Comparison of ENCODE assay signal across 19 cellular contexts in genomic region chr15:41148065-41148464, GRCh38. TPM values are rescaled to one million over a fixed set of nuclear protein-coding genes. Genes with fewer than 3 reads are reported as not detected.
A peak's percentile ranks its signal among the peaks of the same experiment; 100 is the strongest.
DNase-seq lines count a peak whose midpoint lies in the region; ATAC-seq, FAIRE-seq and TF ChIP-seq lines count a peak whose summit lies in the region.
"Had no signal": no experiment of that assay in that cellular context is flagged by ENCODE, and none has a peak within 500 bp of the region (broad histone marks: within the 10 kb centered on the region; RNA-seq: fewer than 3 reads in every experiment).

No MANE protein-coding gene starts in this region.

- no peaks in the 10 kb centered on the region for H3K9me3 ChIP-seq in SK-N-SH
- no peaks in the 10 kb centered on the region for H3K9me3 ChIP-seq in IMR-90 (ENCODE audit: control insufficient read depth, insufficient read depth, low read length)
- H3K9me3 ChIP-seq in K562 (replicated peaks; ENCODE audit: control insufficient read depth, insufficient read depth, low read depth, low read length), result no peaks in the 10 kb centered on the region
- H3K9me3 ChIP-seq: Caco-2 had no signal

- POLR2A ChIA-PET in SK-N-SH (lab: Yijun Ruan, JAX), result no interaction called here
- POLR2A ChIA-PET in IMR-90 (lab: Charles Lee; ENCODE audit: unreplicated experiment), result no interaction called here
- POLR2A ChIA-PET in K562 (lab: Yijun Ruan, JAX), result no interaction called here

- dilution Hi-C loops in IMR-90 (cut with HindIII; ENCODE audit: low sequenced_read_pairs, unreplicated experiment), result no loop called here

- no peak for FAIRE-seq in K562 (lab: Jason Lieb, UNC)
- FAIRE-seq: D721Med, GM12891, GM19239 had no signal

- TF ChIP-seq POLR2A in IMR-90 (IDR thresholded peaks at IDR 0.05; ENCODE audit: low read depth, low read length) (no peak), K562 (conservative IDR thresholded peaks at IDR 0.05) (no peak)

- H3K4ac ChIP-seq in IMR-90 (ENCODE audit: low read depth, low read length), result no peak overlapping the region

- TF ChIP-seq EP300 in SK-N-SH (IDR thresholded peaks at IDR 0.05; ENCODE audit: borderline replicate concordance in 1 of 2, low read depth in 1 of 2, low read length in 1 of 2) (no peak), K562 (IDR thresholded peaks at IDR 0.05; ENCODE audit: low read length) (no peak)

- H3K18ac ChIP-seq in IMR-90 (ENCODE audit: low read depth, low read length), result no peak overlapping the region

- no peak overlapping the region for H4K91ac ChIP-seq in IMR-90 (ENCODE audit: insufficient read depth, low read depth, low read length)

- H3K27me3 ChIP-seq in SK-N-SH (ENCODE audit: insufficient read depth), result no peaks in the 10 kb centered on the region
- no peaks in the 10 kb centered on the region for H3K27me3 ChIP-seq in IMR-90 (ENCODE audit: control insufficient read depth, insufficient read depth, low read length)
- H3K27me3 ChIP-seq in K562 (ENCODE audit: control insufficient read depth in 2 of 2, insufficient read depth in 2 of 2, low read length in 2 of 2), result no peaks in the 10 kb centered on the region
- H3K27me3 ChIP-seq: BLaER1 treated with 17β-estradiol and CSF1 and Interleukin-3, amounts not matched to agents 10 nM and 100 nM had no signal

- WGBS in SK-N-SH (ENCODE audit: low lambda C conversion rate), result 76% methylated on average over 2 of the region's 2 CpGs
- 86% methylated on average over 1 of the region's 2 CpGs; no CpG with 5 or more reads in 1 of the 2 experiments for WGBS in IMR-90 (ENCODE audit: extremely low coverage in 2 of 2, insufficient read length in 1 of 2), 2 experiments
- WGBS in K562 (ENCODE audit: insufficient coverage, low coverage, missing lambda C conversion rate), result 53% methylated on average over 2 of the region's 2 CpGs

- TF ChIP-seq CTCF in SK-N-SH (IDR thresholded peaks at IDR 0.05), result no peak
- TF ChIP-seq CTCF in IMR-90 (conservative IDR thresholded peaks at IDR 0.05; ENCODE audit: low read depth, low read length), result no peak
- TF ChIP-seq CTCF in K562 (IDR thresholded peaks at IDR 0.05 in 2 of 3, conservative IDR thresholded peaks at IDR 0.05 in 1 of 3; ENCODE audit: insufficient read depth in 2 of 3, low read depth in 1 of 3, low read length in 3 of 3), result no peak

- no peak overlapping the region for H4K8ac ChIP-seq in IMR-90 (ENCODE audit: low read depth in 2 of 2, low read length in 2 of 2)

- H3K9me2 ChIP-seq in SK-N-SH, result no peaks in the 10 kb centered on the region

- H3K4me1 ChIP-seq in SK-N-SH (ENCODE audit: control insufficient read depth in 1 of 2, insufficient read depth in 2 of 2, low read depth in 1 of 2, low read length in 1 of 2) (peaks cover 0 to 6% of the 10 kb centered on the region in 2 experiments; a peak in 1 of 4 replicates), IMR-90 (ENCODE audit: control insufficient read depth, insufficient read depth, low read length) (no peaks in the 10 kb centered on the region), K562 (replicated peaks in 1 of 2; ENCODE audit: control insufficient read depth in 2 of 2, insufficient read depth in 2 of 2, low read length in 2 of 2) (no peaks in the 10 kb centered on the region)
- H3K4me1 ChIP-seq: Caco-2 had no signal

- intact Hi-C loops in IMR-90 (cut with micrococcal nuclease) (no loop called here), K562 (cut with micrococcal nuclease) (no loop called here)

- no peak overlapping the region for H2BK5ac ChIP-seq in IMR-90 (ENCODE audit: low read depth, low read length, poor library complexity, severe bottlenecking)

- H3K9ac ChIP-seq in SK-N-SH (no peak overlapping the region), IMR-90 (ENCODE audit: low read depth, low read length) (no peak overlapping the region), K562 (ENCODE audit: insufficient read depth in 1 of 2, low read depth in 2 of 2, low read length in 2 of 2) (no peak overlapping the region)
- H3K9ac ChIP-seq: BLaER1 treated with 17β-estradiol and CSF1 and Interleukin-3, amounts not matched to agents 10 nM and 100 nM had no signal

- no peak overlapping the region for H4K5ac ChIP-seq in IMR-90 (ENCODE audit: low read depth, low read length)

- ATAC-seq in SK-N-SH treated with all-trans-retinoic acid at 6 μM for 48 hours (no peak), IMR-90 (ENCODE audit: low read depth) (no peak), K562 (no peak), HG02884 (IDR thresholded peaks at IDR 0.05; ENCODE audit: unreplicated experiment) (no peak)
- ATAC-seq: CD8-positive, alpha-beta T cell had no signal

- no peak for TF ChIP-seq RAD21 in SK-N-SH (IDR thresholded peaks at IDR 0.05; ENCODE audit: low read length)
- no peak for TF ChIP-seq RAD21 in IMR-90 (IDR thresholded peaks at IDR 0.05; ENCODE audit: low read length)
- TF ChIP-seq RAD21 in K562 (CRISPR knock-in tag; conservative IDR thresholded peaks at IDR 0.05 in 1 of 2, IDR thresholded peaks at IDR 0.05 in 1 of 2), result no peak

- BruUV-seq in IMR-90 (replicated peaks; lab: Mats Ljungman, UMichigan), result no TSS peak
- no TSS peak for BruUV-seq in K562 (replicated peaks; lab: Mats Ljungman, UMichigan)

- H3K79me2 ChIP-seq in SK-N-SH (ENCODE audit: insufficient read depth) (no peaks in the 10 kb centered on the region), K562 (ENCODE audit: control insufficient read depth, insufficient read depth, low read length) (no peaks in the 10 kb centered on the region)

- DNase-seq in SK-N-SH (no peak), IMR-90 (no peak), K562 (ENCODE audit: extremely low read depth in 1 of 4, low spot score in 3 of 4) (no peak), globus pallidus (ENCODE audit: low spot score) (no peak)
- DNase-seq: 8988T; AML-193; Caco-2; Calu3; CD4-positive, alpha-beta T cell; CD8-positive, alpha-beta T cell; DMS79 treated with DMSO at 0.1 percent for 48 hours; GF-D8 had no signal

- no peak overlapping the region for H3K23ac ChIP-seq in IMR-90 (ENCODE audit: low read depth, low read length)

- H3K36me3 ChIP-seq in SK-N-SH (replicated peaks in 1 of 2; ENCODE audit: control insufficient read depth in 1 of 2, insufficient read depth in 2 of 2, low read length in 1 of 2) (no peaks in the 10 kb centered on the region), IMR-90 (ENCODE audit: control insufficient read depth, insufficient read depth, low read length) (no peaks in the 10 kb centered on the region), K562 (ENCODE audit: control insufficient read depth, insufficient read depth, low read length) (no peaks in the 10 kb centered on the region)
- H3K36me3 ChIP-seq: BLaER1 treated with 17β-estradiol and CSF1 and Interleukin-3, amounts not matched to agents 10 nM and 100 nM had no signal

- H2BK20ac ChIP-seq in IMR-90 (ENCODE audit: low read depth, low read length), result peak overlapping the region; percentile 24; the same call in 1 of the 2 replicates

- in situ Hi-C loops in IMR-90 (cut with MboI; ENCODE audit: low sequenced_read_pairs), result no loop called here
- in situ Hi-C loops in K562 (cut with MboI), result no loop called here

- H2AK5ac ChIP-seq in IMR-90 (ENCODE audit: low read depth, low read length), result no peak overlapping the region

- peak overlapping the region; percentile 70; the same call in 1 of the 2 replicates for H2AFZ ChIP-seq in SK-N-SH (ENCODE audit: low read depth)
- no peak overlapping the region for H2AFZ ChIP-seq in IMR-90 (replicated peaks; ENCODE audit: low read length, poor library complexity)
- H2AFZ ChIP-seq in K562 (ENCODE audit: low read depth, low read length), result no peak overlapping the region

- no peak overlapping the region for H3K56ac ChIP-seq in IMR-90 (ENCODE audit: extremely low read depth, insufficient read depth, low read length)

- H3K14ac ChIP-seq in IMR-90 (replicated peaks; ENCODE audit: low read depth, low read length), result no peak overlapping the region

- H3K4me2 ChIP-seq in SK-N-SH (no peak overlapping the region), IMR-90 (ENCODE audit: low read depth, low read length) (no peak overlapping the region), K562 (ENCODE audit: insufficient read depth, low read length) (no peak overlapping the region)
- H3K4me2 ChIP-seq: BLaER1 treated with 17β-estradiol and CSF1 and Interleukin-3, amounts not matched to agents 10 nM and 100 nM had no signal

- peaks cover 5% of the 10 kb centered on the region for H3F3A ChIP-seq in SK-N-SH (replicated peaks; ENCODE audit: insufficient read depth)

- H3K79me1 ChIP-seq in IMR-90 (ENCODE audit: low read depth in 1 of 2, low read length in 2 of 2), result no peaks in the 10 kb centered on the region

- peak overlapping the region; percentile 32; the same call in 1 of the 2 replicates for H2BK120ac ChIP-seq in IMR-90 (ENCODE audit: low read depth, low read length)

- CTCF ChIA-PET in SK-N-SH (lab: Yijun Ruan, JAX) (no interaction called here), IMR-90 (lab: Yijun Ruan, JAX) (no interaction called here), K562 (lab: Yijun Ruan, JAX; ENCODE audit: low intra/inter-chr PET ratio) (no interaction called here)

- H2AK9ac ChIP-seq in IMR-90 (replicated peaks; ENCODE audit: low read depth, low read length, poor library complexity), result no peak overlapping the region

- H4K20me1 ChIP-seq in SK-N-SH (ENCODE audit: insufficient read depth) (no peaks in the 10 kb centered on the region), IMR-90 (ENCODE audit: insufficient read depth, low read length) (no peaks in the 10 kb centered on the region), K562 (replicated peaks; ENCODE audit: control insufficient read depth, insufficient read depth, low read length) (no peaks in the 10 kb centered on the region)
- H4K20me1 ChIP-seq: BLaER1 treated with 17β-estradiol and CSF1 and Interleukin-3, amounts not matched to agents 10 nM and 100 nM had no signal

- H3K9me1 ChIP-seq in IMR-90 (ENCODE audit: insufficient read depth, low read length) (peaks cover 5% of the 10 kb centered on the region; the same call in 1 of the 2 replicates), K562 (ENCODE audit: control insufficient read depth, insufficient read depth, low read length) (no peaks in the 10 kb centered on the region)

- no peak overlapping the region for H3K27ac ChIP-seq in SK-N-SH (ENCODE audit: low read depth in 2 of 2, low read length in 1 of 2)
- H3K27ac ChIP-seq in IMR-90 (ENCODE audit: insufficient read depth, low read length), result no peak overlapping the region
- no peak overlapping the region for H3K27ac ChIP-seq in K562 (ENCODE audit: extremely low read depth, low read depth, low read length)
- H3K27ac ChIP-seq: BLaER1 treated with 17β-estradiol and CSF1 and Interleukin-3, amounts not matched to agents 10 nM and 100 nM; C4-2B had no signal

- H3K4me3 ChIP-seq in SK-N-SH (ENCODE audit: low read depth in 2 of 2, low read length in 1 of 2) (no peak overlapping the region), IMR-90 (ENCODE audit: insufficient read depth, low read depth, low read length) (no peak overlapping the region), K562 (no peak overlapping the region)
- H3K4me3 ChIP-seq: BLaER1 treated with 17β-estradiol and CSF1 and Interleukin-3, amounts not matched to agents 10 nM and 100 nM had no signal

- no peak overlapping the region for H2BK15ac ChIP-seq in IMR-90 (ENCODE audit: low read depth, low read length)

RNA-seq across cellular contexts. Expression of gene INO80, which starts 32.0 kb away (rescaled TPM):
- polyA plus RNA-seq in SK-N-SH (2012; rRNA removed) (4.6 and 5.2 TPM in 2 replicates), IMR-90 (2012; rRNA removed) (6.0 and 7.1 TPM in 2 replicates), K562 (2011; rRNA removed) (5.0 and 5.1 TPM in 2 replicates), K562 (2014; fragmentation: Illumina TruSeq; extraction: Trizol) (18.5 and 19.9 TPM in 2 replicates), K562 (2014; fragmentation: Nextera tagmentation; extraction: Ambion mirVana) (1 to 10 TPM; 1.1 to 3.9 TPM), K562 (2014; rRNA removed) (20.2 and 20.4 TPM in 2 replicates)
- 4.8 and 7.3 TPM in 2 replicates for polyA plus RNA-seq in SK-N-SH (2012; cell fraction: cytosol; rRNA removed)
- polyA plus RNA-seq in SK-N-SH (2012; cell fraction: nucleus; rRNA removed), result 11.5 and 12.7 TPM in 2 replicates
- total RNA-seq in IMR-90 (2012; rRNA removed) (13.3 and 15.6 TPM in 2 replicates), K562 (2014; rRNA removed) (20.5 and 31.3 TPM in 2 replicates), K562 (2014; rRNA removed; fragmentation: Illumina TruSeq; extraction: Trizol) (18.4 and 18.6 TPM in 2 replicates), K562 (2015; rRNA removed; fragmentation: Illumina TruSeq; extraction: Trizol) (18.7 and 23.7 TPM in 2 replicates), K562 (2021) (21.3 and 25.7 TPM in 2 replicates)
- polyA plus RNA-seq in IMR-90 (2012; cell fraction: cytosol; rRNA removed), result 4.4 and 8.6 TPM in 2 replicates
- polyA plus RNA-seq in IMR-90 (2012; cell fraction: nucleus; rRNA removed; ENCODE audit: low replicate concordance), result 12.3 and 15.1 TPM in 2 replicates
- 29.8 and 87.5 TPM in 2 replicates for total RNA-seq in K562 (2011; cell fraction: chromatin; rRNA removed; ENCODE audit: low replicate concordance)
- total RNA-seq in K562 (2011; cell fraction: nucleolus; rRNA removed), result 19.8 and 24.7 TPM in 2 replicates
- total RNA-seq in K562 (2011; cell fraction: nucleoplasm; rRNA removed), result 21.1 and 25.9 TPM in 2 replicates
- polyA plus RNA-seq in K562 (2011; cell fraction: cytosol; rRNA removed), result 7.1 and 7.9 TPM in 2 replicates
- polyA plus RNA-seq in K562 (2011; cell fraction: nucleus; rRNA removed), result 10.9 and 13.1 TPM in 2 replicates
- 12.0 and 12.6 TPM in 2 replicates for polyA plus RNA-seq in K562 (2012)
- polyA minus RNA-seq in K562 (2011; rRNA and poly(A)+ RNA removed), result 16.0 and 18.3 TPM in 2 replicates
- polyA minus RNA-seq in K562 (2011; cell fraction: cytosol; rRNA and poly(A)+ RNA removed), result 10.6 and 13.5 TPM in 2 replicates
- 16.4 and 31.0 TPM in 2 replicates for polyA minus RNA-seq in K562 (2011; cell fraction: nucleus; rRNA and poly(A)+ RNA removed)
